22 cellular contexts compared by ENCODE assay signal in the genomic region with DNA sequence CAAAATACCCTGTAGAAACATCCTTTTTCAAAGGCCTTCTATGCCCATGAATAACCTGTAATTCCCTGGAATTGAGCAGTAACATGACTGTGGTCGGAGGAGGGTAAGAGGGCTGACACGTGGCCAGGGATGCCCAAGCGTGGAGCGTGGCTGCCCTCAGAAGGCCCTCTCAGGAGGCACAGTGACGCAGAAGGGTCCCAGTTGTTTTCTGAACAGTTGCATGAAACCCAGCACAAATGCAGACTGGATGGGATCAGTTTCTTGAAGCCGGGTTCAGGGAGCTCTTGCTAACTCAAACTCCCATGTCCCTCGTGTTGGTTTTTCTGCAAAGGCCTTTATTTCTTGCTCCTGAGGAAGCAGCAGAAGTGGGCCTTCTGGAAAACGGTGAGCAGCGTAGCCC.
DNase-seq lines count a peak whose midpoint lies in the region; ATAC-seq and TF ChIP-seq lines count a peak whose summit lies in the region.
"Had no signal": no experiment of that assay in that cellular context is flagged by ENCODE, and none has a peak within 500 bp of the region (broad histone marks: within the 10 kb centered on the region; RNA-seq: fewer than 3 reads in every experiment).

No MANE protein-coding gene starts in this region.

- no peak overlapping the region for H3K27ac Mint-ChIP-seq in neural progenitor cell
- H3K27ac Mint-ChIP-seq: activated CD4-positive, alpha-beta memory T cell treated with anti-CD3 and anti-CD28 coated beads for 36 hours; activated naive CD4-positive, alpha-beta T cell treated with anti-CD3 and anti-CD28 coated beads, Interleukin-2, amount 50 U/mL, for 24 hours; CD4-positive, alpha-beta memory T cell; stimulated activated naive B cell treated with anti-CD40 and anti-IgM and Interleukin-4, amounts not matched to agents 10 μg/mL and 1 μg/mL and 100 μg/mL, for 72 hours had no signal

- no peak overlapping the region for H3K4me2 ChIP-seq in neural progenitor cell
- H3K4me2 ChIP-seq: A549 had no signal

- TF ChIP-seq CTCF in left ventricle myocardium inferior (IDR thresholded peaks at IDR 0.05; ENCODE audit: borderline replicate concordance) (no peak), esophagus muscularis mucosa (IDR thresholded peaks at IDR 0.05) (no peak), neural progenitor cell (IDR thresholded peaks at IDR 0.05) (peak; percentile 42)

- DNase-seq in left ventricle myocardium inferior (no peak), left ventricle myocardium superior (no peak), esophagus muscularis mucosa (ENCODE audit: extremely low spot score) (no peak), neural progenitor cell (ENCODE audit: low spot score) (peak; percentile 33), DMS114 treated with DMSO at 0.1 percent for 48 hours (lab: John Stamatoyannopoulos, UW; ENCODE audit: unreplicated experiment) (no peak), KG1 (lab: John Stamatoyannopoulos, UW) (no peak)
- DNase-seq: activated CD4-positive, alpha-beta memory T cell treated with anti-CD3 and anti-CD28 coated beads for 36 hours; activated T-cell treated with anti-CD3 and anti-CD28 coated beads, Interleukin-2, amount 50 U/mL, for 4 hours; CD4-positive, alpha-beta memory T cell; DMS79 treated with DMSO at 0.1 percent for 48 hours; left cardiac atrium; MG63; NCI-H226; stimulated activated naive B cell treated with anti-CD40 and anti-IgM and Interleukin-4, amounts not matched to agents 10 μg/mL and 1 μg/mL and 100 μg/mL, for 72 hours; T-helper 1 cell had no signal

- 78% methylated on average over 9 of the region's 9 CpGs for WGBS in esophagus muscularis mucosa

- H3K27me3 Mint-ChIP-seq in neural progenitor cell (ENCODE audit: insufficient read depth, low read depth): peaks cover 2% of the 10 kb centered on the region
- H3K27me3 Mint-ChIP-seq: activated CD4-positive, alpha-beta memory T cell treated with anti-CD3 and anti-CD28 coated beads for 36 hours; activated naive CD4-positive, alpha-beta T cell treated with anti-CD3 and anti-CD28 coated beads, Interleukin-2, amount 50 U/mL, for 24 hours; CD4-positive, alpha-beta memory T cell; progenitor cell of endocrine pancreas; stimulated activated naive B cell treated with anti-CD40 and anti-IgM and Interleukin-4, amounts not matched to agents 10 μg/mL and 1 μg/mL and 100 μg/mL, for 72 hours had no signal

- H3F3A ChIP-seq in neural progenitor cell (ENCODE audit: low read depth): no peaks in the 10 kb centered on the region

- no peak overlapping the region for H3K4me3 ChIP-seq in left ventricle myocardium inferior
- H3K4me3 ChIP-seq in esophagus muscularis mucosa: no peak overlapping the region
- no peak overlapping the region for H3K4me3 ChIP-seq in neural progenitor cell
- H3K4me3 ChIP-seq: A549, breast epithelium, MG63, tibial nerve had no signal

- intact Hi-C loops in left ventricle myocardium inferior (cut with micrococcal nuclease): loop anchor here (10.0 kb wide), 1 partner anchor 373 kb away; no protein-coding TSS in a partner anchor
- intact Hi-C loops in left ventricle myocardium superior (cut with micrococcal nuclease): loop anchor here (10.0 kb wide), 1 partner anchor 103 kb away; no protein-coding TSS in a partner anchor
- intact Hi-C loops in esophagus muscularis mucosa (cut with DNase I): no loop called here

- H3K79me2 ChIP-seq in neural progenitor cell (ENCODE audit: low read depth): no peaks in the 10 kb centered on the region

- H3K4me1 Mint-ChIP-seq in neural progenitor cell: peaks cover 39% of the 10 kb centered on the region
- H3K4me1 Mint-ChIP-seq: stimulated activated naive B cell treated with anti-CD40 and anti-IgM and Interleukin-4, amounts not matched to agents 10 μg/mL and 1 μg/mL and 100 μg/mL, for 72 hours had no signal

- no peaks in the 10 kb centered on the region for H3K9me3 Mint-ChIP-seq in neural progenitor cell
- H3K9me3 Mint-ChIP-seq: activated CD4-positive, alpha-beta memory T cell treated with anti-CD3 and anti-CD28 coated beads for 36 hours; activated naive CD4-positive, alpha-beta T cell treated with anti-CD3 and anti-CD28 coated beads, Interleukin-2, amount 50 U/mL, for 24 hours; activated T-cell treated with anti-CD3 and anti-CD28 coated beads, Interleukin-2, amount 50 U/mL, for 4 hours; CD4-positive, alpha-beta memory T cell; stimulated activated naive B cell treated with anti-CD40 and anti-IgM and Interleukin-4, amounts not matched to agents 10 μg/mL and 1 μg/mL and 100 μg/mL, for 72 hours had no signal

- H4K20me1 ChIP-seq in neural progenitor cell (ENCODE audit: low read depth): no peaks in the 10 kb centered on the region

- H3K4me3 Mint-ChIP-seq in neural progenitor cell: no peak overlapping the region
- H3K4me3 Mint-ChIP-seq: activated CD4-positive, alpha-beta memory T cell treated with anti-CD3 and anti-CD28 coated beads for 36 hours; activated naive CD4-positive, alpha-beta T cell treated with anti-CD3 and anti-CD28 coated beads, Interleukin-2, amount 50 U/mL, for 24 hours; activated T-cell treated with anti-CD3 and anti-CD28 coated beads, Interleukin-2, amount 50 U/mL, for 4 hours; CD4-positive, alpha-beta memory T cell; stimulated activated naive B cell treated with anti-CD40 and anti-IgM and Interleukin-4, amounts not matched to agents 10 μg/mL and 1 μg/mL and 100 μg/mL, for 72 hours had no signal

- no peak for TF ChIP-seq EP300 in esophagus muscularis mucosa (IDR thresholded peaks at IDR 0.05)

- no peak overlapping the region for H3K9ac ChIP-seq in neural progenitor cell

- H3K36me3 Mint-ChIP-seq in neural progenitor cell: peaks cover 13% of the 10 kb centered on the region
- H3K36me3 Mint-ChIP-seq: activated CD4-positive, alpha-beta memory T cell treated with anti-CD3 and anti-CD28 coated beads for 36 hours; CD4-positive, alpha-beta memory T cell had no signal

- H3K36me3 ChIP-seq in left ventricle myocardium inferior (peaks cover 71% of the 10 kb centered on the region), esophagus muscularis mucosa (peaks cover 4 to 72% (median 18%) of the 10 kb centered on the region in 4 donors), neural progenitor cell (no peaks in the 10 kb centered on the region)
- H3K36me3 ChIP-seq: breast epithelium had no signal

- peaks cover 27% of the 10 kb centered on the region for H3K4me1 ChIP-seq in left ventricle myocardium inferior
- H3K4me1 ChIP-seq in esophagus muscularis mucosa: peaks cover 0 to 34% (median 30%) of the 10 kb centered on the region in 4 donors
- peaks cover 6% of the 10 kb centered on the region for H3K4me1 ChIP-seq in neural progenitor cell
- H3K4me1 ChIP-seq: A549, breast epithelium had no signal

- ATAC-seq in left ventricle myocardium superior: no peak
- no peak for ATAC-seq in HG03432 (IDR thresholded peaks at IDR 0.05; ENCODE audit: unreplicated experiment)
- ATAC-seq in GM18517 (IDR thresholded peaks at IDR 0.05; ENCODE audit: unreplicated experiment): no peak
- ATAC-seq: A549; activated T-cell treated with anti-CD3 and anti-CD28 coated beads, Interleukin-2, amount 50 U/mL, for 4 hours; stimulated activated naive B cell treated with anti-CD40 and anti-IgM and Interleukin-4, amounts not matched to agents 10 μg/mL and 1 μg/mL and 100 μg/mL, for 72 hours had no signal

- TF ChIP-seq POLR2A in esophagus muscularis mucosa (IDR thresholded peaks at IDR 0.05; ENCODE audit: low read depth): no peak

- H3K27ac ChIP-seq in left ventricle myocardium inferior (replicated peaks) (peak overlapping the region; percentile 28), esophagus muscularis mucosa (replicated peaks in 1 of 4) (peak overlapping the region; percentile 55 to 76 (median 68)), neural progenitor cell (no peak overlapping the region)
- H3K27ac ChIP-seq: A549 had no signal

- H2AFZ ChIP-seq in neural progenitor cell (replicated peaks): no peak overlapping the region

- no peaks in the 10 kb centered on the region for H3K9me3 ChIP-seq in left ventricle myocardium inferior (replicated peaks)
- H3K9me3 ChIP-seq in esophagus muscularis mucosa: no peaks in the 10 kb centered on the region
- no peaks in the 10 kb centered on the region for H3K9me3 ChIP-seq in neural progenitor cell (ENCODE audit: low read depth)
- H3K9me3 ChIP-seq: A549, breast epithelium, MG63, tibial nerve had no signal

- no peaks in the 10 kb centered on the region for H3K27me3 ChIP-seq in left ventricle myocardium inferior (ENCODE audit: low read depth)
- no peaks in the 10 kb centered on the region for H3K27me3 ChIP-seq in esophagus muscularis mucosa
- H3K27me3 ChIP-seq in neural progenitor cell: no peaks in the 10 kb centered on the region
- H3K27me3 ChIP-seq: breast epithelium, MG63, tibial nerve had no signal
